ENCODE assay signal across 1 cellular context in the genomic region with DNA sequence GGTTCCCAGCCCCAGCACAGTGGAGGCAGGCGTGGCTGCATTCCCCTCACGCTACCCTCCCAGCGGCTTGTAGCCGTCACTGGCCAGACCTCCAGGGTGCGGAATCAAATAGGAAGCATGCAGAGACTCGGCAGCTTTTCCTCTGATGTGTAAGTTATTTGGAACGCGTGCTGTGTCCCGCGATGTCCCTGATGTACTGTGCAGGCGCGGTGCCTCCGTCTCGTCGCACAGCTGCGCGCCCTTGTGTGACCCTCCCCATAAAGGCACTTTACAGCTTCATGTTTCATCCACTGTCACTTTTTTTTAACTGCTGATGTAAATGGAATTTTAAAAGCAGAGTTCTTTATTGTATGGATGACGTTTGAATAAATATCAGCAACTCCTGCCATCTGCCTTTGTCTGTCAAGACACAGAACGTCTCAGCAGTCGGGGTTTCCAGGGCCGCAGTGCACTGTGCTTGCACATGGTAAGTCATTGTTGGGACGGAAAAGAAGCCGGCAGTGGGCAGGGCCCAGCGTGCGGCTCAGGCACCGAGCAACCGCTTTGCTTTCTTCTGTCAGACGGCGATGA.
TF ChIP-seq lines count a peak whose summit lies in the region.

No MANE protein-coding gene starts in this region.

TF ChIP-seq in IMR-90, 13 proteins besides CTCF, POLR2A, EP300 and RAD21:
- TF ChIP-seq SMC3 (IDR thresholded peaks at IDR 0.05; ENCODE audit: low read depth, low read length) (no peak), MXI1 (IDR thresholded peaks at IDR 0.05; ENCODE audit: borderline replicate concordance, low read depth, low read length) (peak; percentile 58; the same call in 1 of the 2 replicates), CEBPB (IDR thresholded peaks at IDR 0.05; ENCODE audit: low read depth, low read length) (no peak), CHD1 (IDR thresholded peaks at IDR 0.05; ENCODE audit: low read depth, low read length) (no peak), BHLHE40 (IDR thresholded peaks at IDR 0.05; ENCODE audit: low read depth, low read length) (peak; percentile 35; the same call in 1 of the 2 replicates), FOS (IDR thresholded peaks at IDR 0.05; ENCODE audit: low read depth, low read length) (no peak)
